ENCODE assay signal across 1 cellular context in genomic region chr2:120182019-120182560, GRCh38.
TF ChIP-seq lines count a peak whose summit lies in the region.

No MANE protein-coding gene starts in this region.

TF ChIP-seq in GM23338, 12 proteins besides CTCF, POLR2A, EP300 and RAD21 (continued from another document):
- TF ChIP-seq REST (IDR thresholded peaks at IDR 0.05; ENCODE audit: unreplicated experiment) (no peak), NANOG (IDR thresholded peaks at IDR 0.05; ENCODE audit: borderline replicate concordance) (no peak), ETS1 (IDR thresholded peaks at IDR 0.05) (no peak)
